ENCODE assay signal across 11 cellular contexts in the genomic region with DNA sequence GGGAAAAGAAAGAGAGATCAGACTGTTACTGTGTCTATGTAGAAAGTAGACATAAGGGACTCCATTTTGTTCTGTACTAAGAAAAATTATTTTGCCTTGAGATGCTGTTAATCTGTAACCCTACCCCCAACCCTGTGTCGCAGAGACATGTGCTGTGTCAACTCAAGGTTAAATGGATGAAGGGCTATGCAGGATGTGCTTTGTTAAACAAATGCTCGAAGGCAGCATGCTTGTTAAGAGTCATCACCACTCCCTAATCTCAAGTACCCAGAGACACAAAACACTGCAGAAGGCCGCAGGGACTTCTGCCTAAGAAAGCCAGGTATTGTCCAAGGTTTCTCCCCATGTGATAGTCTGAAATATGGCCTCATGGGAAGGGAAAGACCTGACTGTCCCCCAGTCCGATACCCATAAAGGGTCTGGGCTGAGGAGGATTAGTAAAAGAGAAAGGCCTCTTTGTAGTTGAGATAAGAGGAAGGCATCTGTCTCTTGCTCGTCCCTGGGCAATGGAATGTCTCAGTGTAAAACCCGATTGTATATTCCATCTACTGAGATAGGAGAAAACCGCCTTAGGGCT. TPM values are rescaled to one million over a fixed set of nuclear protein-coding genes. Genes with fewer than 3 reads are reported as not detected.
"Had no signal": no experiment of that assay in that cellular context is flagged by ENCODE, and none has a peak within 500 bp of the region (broad histone marks: within the 10 kb centered on the region; RNA-seq: fewer than 3 reads in every experiment).

No MANE protein-coding gene starts in this region.

RNA-seq across cellular contexts. Expression of a gene that starts 30.3 kb away (rescaled TPM):
- total RNA-seq: activated CD4-positive, alpha-beta T cell treated with anti-CD3 and anti-CD28 coated beads, Interleukin-2, amount 10 ng/mL, durations not matched to agents 24 days and 14 days; activated CD8-positive, alpha-beta memory T cell treated with anti-CD3 and anti-CD28 coated beads for 36 hours; activated CD8-positive, alpha-beta T cell treated with anti-CD3 and anti-CD28 coated beads for 36 hours; activated naive CD8-positive, alpha-beta T cell treated with anti-CD3 and anti-CD28 coated beads for 36 hours; activated T-cell treated with anti-CD3 and anti-CD28 coated beads, Interleukin-2, amount 50 U/mL, for 72 hours; activated T-helper 17 cell treated with anti-CD3 and anti-CD28 coated beads, Interleukin-2, amount 50 U/mL, for 72 hours; aorta; M059J; Right ventricle myocardium superior; T-helper 1 cell treated with Interleukin-12 subunit alpha and Interleukin-12 subunit beta and Interleukin-4 antibody, amounts not matched to agents 30 ng/mL and 1 ng/mL, for 36 hours; T-helper 2 cell treated with Interferon-gamma antibody and Interleukin-4, amounts not matched to agents 100 ng/mL and 5 ng/mL, for 36 hours had no signal

RNA-seq across cellular contexts. Expression of a gene that starts 35.4 kb away (rescaled TPM):
- total RNA-seq: activated CD4-positive, alpha-beta T cell treated with anti-CD3 and anti-CD28 coated beads, Interleukin-2, amount 10 ng/mL, durations not matched to agents 24 days and 14 days; activated CD8-positive, alpha-beta memory T cell treated with anti-CD3 and anti-CD28 coated beads for 36 hours; activated CD8-positive, alpha-beta T cell treated with anti-CD3 and anti-CD28 coated beads for 36 hours; activated naive CD8-positive, alpha-beta T cell treated with anti-CD3 and anti-CD28 coated beads for 36 hours; activated T-cell treated with anti-CD3 and anti-CD28 coated beads, Interleukin-2, amount 50 U/mL, for 72 hours; activated T-helper 17 cell treated with anti-CD3 and anti-CD28 coated beads, Interleukin-2, amount 50 U/mL, for 72 hours; aorta; M059J; Right ventricle myocardium superior; T-helper 1 cell treated with Interleukin-12 subunit alpha and Interleukin-12 subunit beta and Interleukin-4 antibody, amounts not matched to agents 30 ng/mL and 1 ng/mL, for 36 hours; T-helper 2 cell treated with Interferon-gamma antibody and Interleukin-4, amounts not matched to agents 100 ng/mL and 5 ng/mL, for 36 hours had no signal
- polyA plus RNA-seq: aorta had no signal

RNA-seq across cellular contexts. Expression of a gene that starts 45.7 kb away (rescaled TPM):
- total RNA-seq: activated CD4-positive, alpha-beta T cell treated with anti-CD3 and anti-CD28 coated beads, Interleukin-2, amount 10 ng/mL, durations not matched to agents 24 days and 14 days; activated CD8-positive, alpha-beta memory T cell treated with anti-CD3 and anti-CD28 coated beads for 36 hours; activated CD8-positive, alpha-beta T cell treated with anti-CD3 and anti-CD28 coated beads for 36 hours; activated naive CD8-positive, alpha-beta T cell treated with anti-CD3 and anti-CD28 coated beads for 36 hours; activated T-cell treated with anti-CD3 and anti-CD28 coated beads, Interleukin-2, amount 50 U/mL, for 72 hours; activated T-helper 17 cell treated with anti-CD3 and anti-CD28 coated beads, Interleukin-2, amount 50 U/mL, for 72 hours; aorta; M059J; Right ventricle myocardium superior; T-helper 1 cell treated with Interleukin-12 subunit alpha and Interleukin-12 subunit beta and Interleukin-4 antibody, amounts not matched to agents 30 ng/mL and 1 ng/mL, for 36 hours; T-helper 2 cell treated with Interferon-gamma antibody and Interleukin-4, amounts not matched to agents 100 ng/mL and 5 ng/mL, for 36 hours had no signal
- polyA plus RNA-seq: aorta had no signal
